ENCODE assay signal across 8 cellular contexts in genomic region chr3:159804726-159805410, GRCh38. TPM values are rescaled to one million over a fixed set of nuclear protein-coding genes. Genes with fewer than 3 reads are reported as not detected.
DNase-seq lines count a peak whose midpoint lies in the region; ATAC-seq and TF ChIP-seq lines count a peak whose summit lies in the region.

No MANE protein-coding gene starts in this region.

- DNase-seq in CMK (ENCODE audit: low read depth), result peak; percentile 7
- DNase-seq in NCI-H1694 (lab: John Stamatoyannopoulos, UW), result peak; percentile 49
- peak; percentile 51 for DNase-seq in T1000 (lab: John Stamatoyannopoulos, UW)
- no peak for DNase-seq in esophagus squamous epithelium (lab: John Stamatoyannopoulos, UW)
- DNase-seq in activated CD8-positive, alpha-beta memory T cell treated with anti-CD3 and anti-CD28 coated beads, Interleukin-2, amount 50 U/mL, for 48 hours, result no peak

- no peak for TF ChIP-seq POLR2A in esophagus squamous epithelium (IDR thresholded peaks at IDR 0.05)

- H3K27me3 Mint-ChIP-seq in nephron (ENCODE audit: low read depth), result no peaks in the 10 kb centered on the region

- H3K27me3 ChIP-seq in esophagus squamous epithelium, result no peaks in the 10 kb centered on the region

- peak overlapping the region in 3 of 4 donors; percentile 46 to 66 (median 54) for H3K27ac ChIP-seq in esophagus squamous epithelium

- WGBS in esophagus squamous epithelium, 2 donors, result 26 to 34% methylated on average over 5 of the region's 5 CpGs

- H3K4me3 ChIP-seq in esophagus squamous epithelium, result peak overlapping the region in 1 of 4 donors; percentile 31

- H3K36me3 Mint-ChIP-seq in nephron (ENCODE audit: low read depth), result no peaks in the 10 kb centered on the region

- H3K4me1 ChIP-seq in esophagus squamous epithelium, result peaks cover 0 to 53% (median 34%) of the 10 kb centered on the region in 3 donors

- peaks cover 40% of the 10 kb centered on the region for H3K4me1 Mint-ChIP-seq in nephron

- peak overlapping the region in 2 of 3 experiments; percentile 32 to 59 for H3K27ac Mint-ChIP-seq in nephron

- intact Hi-C loops in esophagus squamous epithelium (cut with DNase I), result loop anchor here (10.0 kb wide), 2 partner anchors 190 to 540 kb away; no protein-coding TSS in a partner anchor

- no peak overlapping the region for H3K4me3 Mint-ChIP-seq in nephron

- no peaks in the 10 kb centered on the region for H3K9me3 ChIP-seq in esophagus squamous epithelium

- no peaks in the 10 kb centered on the region for H3K9me3 Mint-ChIP-seq in nephron

- no peaks in the 10 kb centered on the region for H3K36me3 ChIP-seq in esophagus squamous epithelium

- peak; percentile 98 for ATAC-seq in GM18867 (IDR thresholded peaks at IDR 0.05; ENCODE audit: unreplicated experiment)
- ATAC-seq in HG02973 (IDR thresholded peaks at IDR 0.05; ENCODE audit: unreplicated experiment), result peak; percentile 97

- TF ChIP-seq CTCF in esophagus squamous epithelium (IDR thresholded peaks at IDR 0.05), result peak; percentile 38 to 89 (median 80)
- peak; percentile 80 to 87 (median 83) for TF ChIP-seq CTCF in nephron (IDR thresholded peaks at IDR 0.05; ENCODE audit: unreplicated experiment in 3 of 3)

RNA-seq across cellular contexts. Expression of gene SCHIP1, which starts 34.8 kb away (rescaled TPM):
- total RNA-seq in esophagus squamous epithelium, result 1 to 10 TPM in 2 of 4 donors, under 1 TPM in 2; 0.30 to 5.5 (median 0.83) TPM

Comparison
In these comparisons a context has a peak if more than half of its experiments do, and no peak if none do; other contexts are left out.
1. DNase-seq: peak in CMK (single experiment), NCI-H1694 (single experiment) and T1000 (single experiment); none in esophagus squamous epithelium (single experiment) and activated CD8-positive, alpha-beta memory T cell treated with anti-CD3 and anti-CD28 coated beads, Interleukin-2, amount 50 U/mL, for 48 hours (single experiment).